In the genomic region with DNA sequence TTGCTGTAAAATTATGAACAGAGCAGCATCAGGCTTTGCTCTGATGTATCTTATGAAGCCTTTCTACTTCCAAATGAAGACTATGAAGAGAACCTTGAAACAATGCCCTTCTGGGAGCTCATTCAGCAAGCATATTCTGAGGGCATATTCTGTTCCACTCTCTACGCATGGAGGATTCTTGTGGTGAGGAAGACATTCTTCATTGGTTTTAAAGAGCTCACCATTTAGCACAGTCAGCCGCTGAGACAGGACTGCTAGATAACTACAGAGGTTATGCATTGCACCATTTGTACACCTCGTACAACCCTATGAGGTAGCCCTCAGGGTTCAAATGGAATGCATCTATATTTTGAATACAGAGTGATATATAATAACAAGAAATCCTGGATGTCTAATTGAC, we compare ENCODE assay signal across 23 cellular contexts.
DNase-seq lines count a peak whose midpoint lies in the region; ATAC-seq and TF ChIP-seq lines count a peak whose summit lies in the region.
"Had no signal": no experiment of that assay in that cellular context is flagged by ENCODE, and none has a peak within 500 bp of the region (broad histone marks: within the 10 kb centered on the region; RNA-seq: fewer than 3 reads in every experiment).

No MANE protein-coding gene starts in this region.

- no peak overlapping the region for H2AFZ ChIP-seq in OCI-LY7 (ENCODE audit: low read length)

- no peaks in the 10 kb centered on the region for H3K4me1 Mint-ChIP-seq in progenitor cell of endocrine pancreas (ENCODE audit: low read depth)

- no peaks in the 10 kb centered on the region for H3K9me2 ChIP-seq in OCI-LY7 (ENCODE audit: insufficient read depth, low read length)

- H3K36me3 ChIP-seq in OCI-LY7 (ENCODE audit: insufficient read depth, low read length) (peaks cover 16% of the 10 kb centered on the region; the same call in 1 of the 2 replicates), lower lobe of right lung (no peaks in the 10 kb centered on the region)
- H3K36me3 ChIP-seq: colonic mucosa, right atrium auricular region, thyroid gland had no signal

- H3K79me2 ChIP-seq in OCI-LY7 (ENCODE audit: insufficient read depth, low read depth, low read length), result no peaks in the 10 kb centered on the region

- H3K4me3 Mint-ChIP-seq in progenitor cell of endocrine pancreas (ENCODE audit: low read depth), result no peak overlapping the region
- H3K4me3 Mint-ChIP-seq: activated naive CD4-positive, alpha-beta T cell treated with anti-CD3 and anti-CD28 coated beads for 36 hours; CD14-positive monocyte; IgD-negative memory B cell had no signal

- ATAC-seq in GM21529 (IDR thresholded peaks at IDR 0.05; ENCODE audit: unreplicated experiment) (peak; percentile 61), lower lobe of right lung (no peak)
- ATAC-seq: left lobe of liver had no signal

- H3K9me3 ChIP-seq in OCI-LY7 (ENCODE audit: low read length), result no peaks in the 10 kb centered on the region
- H3K9me3 ChIP-seq in lower lobe of right lung, result no peaks in the 10 kb centered on the region
- H3K9me3 ChIP-seq: colonic mucosa, right atrium auricular region, thyroid gland had no signal

- POLR2A ChIA-PET in OCI-LY7 (lab: Charles Lee), result interaction anchor here (0.9 kb wide), 1 partner anchor 13 kb away, joined by 3 read pairs; no protein-coding TSS in a partner anchor

- peaks cover 13% of the 10 kb centered on the region for H3K36me3 Mint-ChIP-seq in progenitor cell of endocrine pancreas (ENCODE audit: insufficient read depth)

- BruUV-seq in OCI-LY7 (replicated peaks; lab: Mats Ljungman, UMichigan), result no TSS peak

- CTCF ChIA-PET in OCI-LY7 (lab: Charles Lee; ENCODE audit: unreplicated experiment), result no interaction called here

- no peaks in the 10 kb centered on the region for H4K20me1 ChIP-seq in OCI-LY7 (ENCODE audit: insufficient read depth, low read length)

- H3K4me3 ChIP-seq in OCI-LY7 (ENCODE audit: low read depth, low read length, poor library complexity, severe bottlenecking) (no peak overlapping the region), lower lobe of right lung (no peak overlapping the region)
- H3K4me3 ChIP-seq: colonic mucosa, right atrium auricular region, thyroid gland had no signal

- no peaks in the 10 kb centered on the region for H3K27me3 Mint-ChIP-seq in progenitor cell of endocrine pancreas
- H3K27me3 Mint-ChIP-seq: IgD-negative memory B cell had no signal

- no peaks in the 10 kb centered on the region for H3K9me3 Mint-ChIP-seq in progenitor cell of endocrine pancreas (ENCODE audit: low read depth)
- H3K9me3 Mint-ChIP-seq: activated naive CD4-positive, alpha-beta T cell treated with anti-CD3 and anti-CD28 coated beads for 36 hours had no signal

- H3K27me3 ChIP-seq in lower lobe of right lung (ENCODE audit: low read depth), result no peaks in the 10 kb centered on the region
- H3K27me3 ChIP-seq: colonic mucosa, right atrium auricular region, thyroid gland had no signal

- intact Hi-C loops in OCI-LY7 (cut with micrococcal nuclease; ENCODE audit: unreplicated experiment), result no loop called here
- intact Hi-C loops in lower lobe of right lung (cut with DNase I), result no loop called here

- in situ Hi-C loops in Caki2 (cut with HindIII; ENCODE audit: low pct_unique_long_range_greater_than_20kb, low sequenced_read_pairs), result no loop called here

- no peak overlapping the region for H3K27ac Mint-ChIP-seq in progenitor cell of endocrine pancreas
- H3K27ac Mint-ChIP-seq: activated naive CD4-positive, alpha-beta T cell treated with anti-CD3 and anti-CD28 coated beads for 36 hours; CD14-positive monocyte; IgD-negative memory B cell had no signal

- TF ChIP-seq CTCF in OCI-LY7 (conservative IDR thresholded peaks at IDR 0.05; ENCODE audit: low read length), result no peak
- no peak for TF ChIP-seq CTCF in lower lobe of right lung (IDR thresholded peaks at IDR 0.05)
- no peak for TF ChIP-seq CTCF in progenitor cell of endocrine pancreas (IDR thresholded peaks at IDR 0.05; ENCODE audit: unreplicated experiment)

- peak; percentile 22 for DNase-seq in Caki2 (ENCODE audit: low read depth)
- DNase-seq in OCI-LY7 (ENCODE audit: low spot score), result peak; percentile 13
- DNase-seq in iris pigment epithelial cell (ENCODE audit: low read depth), result peak; percentile 84
- DNase-seq in lower lobe of right lung, result no peak
- no peak for DNase-seq in progenitor cell of endocrine pancreas (ENCODE audit: low spot score, unreplicated experiment)
- no peak for DNase-seq in NCI-H2227 (lab: John Stamatoyannopoulos, UW; ENCODE audit: unreplicated experiment)
- DNase-seq in central memory CD4-positive, alpha-beta T cell, result no peak
- DNase-seq: activated naive CD4-positive, alpha-beta T cell treated with anti-CD3 and anti-CD28 coated beads for 36 hours; aorta; colonic mucosa; DMS153; foreskin melanocyte; MM.1S; NCI-H1694; NK-92 treated with Interleukin-12 subunit alpha and Interleukin-12 subunit beta, amount 100 ng/mL, for 24 hours; stimulated activated naive CD4-positive, alpha-beta T cell; thyroid gland had no signal

- no peak overlapping the region for H3K27ac ChIP-seq in OCI-LY7 (ENCODE audit: low read depth, low read length, poor library complexity, severe bottlenecking)
- H3K27ac ChIP-seq in lower lobe of right lung, result no peak overlapping the region
- H3K27ac ChIP-seq: colonic mucosa, right atrium auricular region, RWPE1, thyroid gland had no signal

- H3K4me2 ChIP-seq in OCI-LY7 (ENCODE audit: low read length), result no peak overlapping the region

- H3K4me1 ChIP-seq in OCI-LY7 (ENCODE audit: insufficient read depth, low read length, poor library complexity, severe bottlenecking), result peaks cover 7% of the 10 kb centered on the region
- no peaks in the 10 kb centered on the region for H3K4me1 ChIP-seq in lower lobe of right lung
- H3K4me1 ChIP-seq: colonic mucosa, right atrium auricular region, thyroid gland had no signal

Comparison
In these comparisons a context has a peak if more than half of its experiments do, and no peak if none do; other contexts are left out.
1. DNase-seq: peak in Caki2 (single experiment), OCI-LY7 (single experiment) and iris pigment epithelial cell (single experiment); none in lower lobe of right lung (single experiment), progenitor cell of endocrine pancreas (single experiment), NCI-H2227 (single experiment) and central memory CD4-positive, alpha-beta T cell (single experiment).